Comparison of ENCODE assay signal across 1 cellular context in genomic region chr16:85288869-85289660, GRCh38.
A peak's percentile ranks its signal among the peaks of the same experiment; 100 is the strongest.
TF ChIP-seq lines count a peak whose summit lies in the region.

No MANE protein-coding gene starts in this region.

TF ChIP-seq in HepG2, 621 proteins besides CTCF, POLR2A, EP300 and RAD21 (continued from another document and continues in another):
- TF ChIP-seq ZXDC (CRISPR knock-in tag; IDR thresholded peaks at IDR 0.05) (no peak), GABPA (IDR thresholded peaks at IDR 0.05; ENCODE audit: low read depth, low read length) (no peak), GABPA (CRISPR knock-in tag; IDR thresholded peaks at IDR 0.05; ENCODE audit: low read depth) (peak; percentile 66), IKZF4 (CRISPR knock-in tag; IDR thresholded peaks at IDR 0.05; ENCODE audit: borderline replicate concordance, low read depth, not compliant biosample characterization) (peak; percentile 48), IKZF1 (IDR thresholded peaks at IDR 0.05) (no peak), NR2F2 (IDR thresholded peaks at IDR 0.05; ENCODE audit: borderline replicate concordance, low read depth) (peak; percentile 99), ATF7 (IDR thresholded peaks at IDR 0.05) (no peak), ATF7 (CRISPR knock-in tag; IDR thresholded peaks at IDR 0.05) (peak; percentile 86), ELF1 (CRISPR knock-in tag; IDR thresholded peaks at IDR 0.05) (peak; percentile 49; the same call in 1 of the 2 replicates), ATF1 (CRISPR knock-in tag; IDR thresholded peaks at IDR 0.05) (no peak), ZFY (CRISPR knock-in tag; IDR thresholded peaks at IDR 0.05) (peak; percentile 62; the same call in 1 of the 2 replicates), CEBPG (CRISPR knock-in tag; IDR thresholded peaks at IDR 0.05) (peak; percentile 58; the same call in 1 of the 2 replicates), ZFP41 (CRISPR knock-in tag; IDR thresholded peaks at IDR 0.05; ENCODE audit: borderline replicate concordance) (no peak), ZNF607 (CRISPR knock-in tag; IDR thresholded peaks at IDR 0.05; ENCODE audit: borderline replicate concordance) (peak; percentile 63; the same call in 1 of the 2 replicates), REST (IDR thresholded peaks at IDR 0.05; ENCODE audit: borderline replicate concordance in 1 of 2, low read depth in 1 of 2, low read length in 2 of 2) (peak in 1 of 2 experiments; percentile 46; a peak in 1 of 4 replicates), EEA1 (CRISPR knock-in tag; IDR thresholded peaks at IDR 0.05; ENCODE audit: borderline replicate concordance) (no peak), CERS6 (CRISPR knock-in tag; IDR thresholded peaks at IDR 0.05) (no peak), ZNF883 (CRISPR knock-in tag; IDR thresholded peaks at IDR 0.05; ENCODE audit: not compliant biosample characterization) (peak; percentile 61), ZFX (CRISPR knock-in tag; IDR thresholded peaks at IDR 0.05; ENCODE audit: low read depth) (peak; percentile 76), HDAC2 (CRISPR knock-in tag; IDR thresholded peaks at IDR 0.05) (peak; percentile 99), NCOA5 (CRISPR knock-in tag; IDR thresholded peaks at IDR 0.05) (no peak), ZNF275 (CRISPR knock-in tag; IDR thresholded peaks at IDR 0.05; ENCODE audit: borderline replicate concordance) (no peak), ZNF75D (CRISPR knock-in tag; IDR thresholded peaks at IDR 0.05; ENCODE audit: borderline replicate concordance) (no peak), ZKSCAN8 (CRISPR knock-in tag; IDR thresholded peaks at IDR 0.05; ENCODE audit: borderline replicate concordance) (peak; percentile 89; the same call in 1 of the 2 replicates), UBTF (CRISPR knock-in tag; IDR thresholded peaks at IDR 0.05) (peak; percentile 42; the same call in 1 of the 2 replicates), PHF5A (CRISPR knock-in tag; IDR thresholded peaks at IDR 0.05; ENCODE audit: low read depth, unreplicated experiment) (peak; percentile 34), XBP1 (CRISPR knock-in tag; IDR thresholded peaks at IDR 0.05) (no peak), CREM (IDR thresholded peaks at IDR 0.05) (peak; percentile 82), CREM (CRISPR knock-in tag; IDR thresholded peaks at IDR 0.05) (no peak), PITX1 (CRISPR knock-in tag; IDR thresholded peaks at IDR 0.05) (peak; percentile 97), JARID2 (CRISPR knock-in tag; IDR thresholded peaks at IDR 0.05; ENCODE audit: insufficient replicate concordance) (no peak), SAP130 (CRISPR knock-in tag; IDR thresholded peaks at IDR 0.05; ENCODE audit: low read depth) (peak; percentile 87), ATF2 (CRISPR knock-in tag; IDR thresholded peaks at IDR 0.05) (peak; percentile 90), ZNF619 (CRISPR knock-in tag; IDR thresholded peaks at IDR 0.05) (0 out of 2 replicates have a peak, but pooled peaks have one; percentile 35), ZKSCAN1 (IDR thresholded peaks at IDR 0.05; ENCODE audit: low read length) (no peak), ZNF383 (CRISPR knock-in tag; IDR thresholded peaks at IDR 0.05; ENCODE audit: borderline replicate concordance) (no peak), ZMYM4 (CRISPR knock-in tag; IDR thresholded peaks at IDR 0.05) (peak; percentile 80), FIP1L1 (IDR thresholded peaks at IDR 0.05; ENCODE audit: borderline replicate concordance, insufficient read depth, low read depth, low read length) (no peak), ZFP62 (CRISPR knock-in tag; IDR thresholded peaks at IDR 0.05) (no peak), ZNF609 (CRISPR knock-in tag; IDR thresholded peaks at IDR 0.05; ENCODE audit: borderline replicate concordance) (peak; percentile 96), DMAP1 (CRISPR knock-in tag; IDR thresholded peaks at IDR 0.05) (peak; percentile 46; the same call in 1 of the 2 replicates), GTF2F1 (IDR thresholded peaks at IDR 0.05; ENCODE audit: low read length) (no peak), ZNF570 (CRISPR knock-in tag; IDR thresholded peaks at IDR 0.05; ENCODE audit: borderline replicate concordance) (0 out of 2 replicates have a peak, but pooled peaks have one; percentile 79), ZIK1 (CRISPR knock-in tag; IDR thresholded peaks at IDR 0.05; ENCODE audit: borderline replicate concordance, low read depth) (0 out of 2 replicates have a peak, but pooled peaks have one; percentile 17), ZNF30 (CRISPR knock-in tag; IDR thresholded peaks at IDR 0.05) (0 out of 2 replicates have a peak, but pooled peaks have one; percentile 26), ZNF17 (CRISPR knock-in tag; IDR thresholded peaks at IDR 0.05) (no peak)
